ENCODE assay signal across 28 cellular contexts in the genomic region with DNA sequence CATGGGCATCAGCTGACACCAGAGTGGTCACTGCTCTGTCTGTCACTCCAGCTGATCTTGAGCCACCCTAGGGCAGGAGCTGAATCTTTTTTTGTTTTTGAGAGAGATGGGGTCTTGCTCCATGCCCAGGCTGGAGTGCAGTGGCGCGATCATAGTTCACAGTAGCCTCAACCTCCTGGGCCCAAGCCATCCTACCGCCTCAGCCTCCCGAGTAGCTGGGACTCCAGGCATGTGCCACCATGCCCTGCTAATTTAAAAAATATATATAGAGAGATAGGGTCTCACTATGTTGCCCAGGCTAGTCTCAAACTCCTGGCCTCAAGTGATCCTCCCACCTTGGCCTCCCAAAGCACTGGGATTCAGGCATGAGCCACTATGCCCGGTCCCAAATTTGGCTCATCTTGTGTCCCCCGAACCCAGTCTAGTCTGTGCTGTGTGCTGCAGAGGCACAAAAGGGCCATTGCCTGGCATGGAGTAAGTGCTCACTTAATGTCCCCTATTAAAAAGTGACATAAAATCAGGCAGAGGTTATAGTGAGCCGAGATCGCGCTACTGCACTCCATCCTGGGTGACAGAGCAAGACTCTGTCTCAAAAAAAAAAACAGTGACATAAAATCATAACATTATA. TPM values are rescaled to one million over a fixed set of nuclear protein-coding genes. Genes with fewer than 3 reads are reported as not detected.
"Had no signal": no experiment of that assay in that cellular context is flagged by ENCODE, and none has a peak within 500 bp of the region (broad histone marks: within the 10 kb centered on the region; RNA-seq: fewer than 3 reads in every experiment).

No MANE protein-coding gene starts in this region.

- H3K27me3 Mint-ChIP-seq: activated naive CD8-positive, alpha-beta T cell; activated T-helper 17 cell treated with anti-CD3 and anti-CD28 coated beads, Interleukin-2, amount 50 U/mL, for 72 hours had no signal

- DNase-seq: activated CD4-positive, alpha-beta T cell treated with anti-CD3 and anti-CD28 coated beads for 1 hour; activated CD4-positive, alpha-beta T cell treated with anti-CD3 and anti-CD28 coated beads for 4 hours; activated CD4-positive, alpha-beta T cell treated with anti-CD3 and anti-CD28 coated beads, Interleukin-2, amount 10 ng/mL, durations not matched to agents 7 days and 5 days; activated CD4-positive, alpha-beta T cell treated with anti-CD3 and anti-CD28 coated beads, Interleukin-2, amount 50 U/mL, for 4 hours; activated CD8-positive, alpha-beta memory T cell treated with anti-CD3 and anti-CD28 coated beads for 24 hours; activated CD8-positive, alpha-beta T cell treated with anti-CD3 and anti-CD28 coated beads for 36 hours; activated effector memory CD4-positive, alpha-beta T cell treated with Interleukin-2 at 50 U/mL for 16 hours; activated gamma-delta T cell treated with Interleukin-2 at 50 U/mL for 16 hours; activated naive CD4-positive, alpha-beta T cell treated with anti-CD3 and anti-CD28 coated beads, Interleukin-2, amount 50 U/mL, for 16 hours; activated naive CD4-positive, alpha-beta T cell treated with Interleukin-2 at 50 U/mL for 16 hours; activated T-cell treated with anti-CD3 and anti-CD28 coated beads, Interleukin-2, amount 50 U/mL, for 4 hours; amniotic stem cell; anterior cingulate cortex; caudate nucleus; cortex of kidney; dermis blood vessel endothelial cell; effector CD4-positive, alpha-beta T cell; effector memory CD8-positive, alpha-beta T cell; erythroblast; foreskin keratinocyte; gastrocnemius medialis; glutamatergic neuron; T-helper 2 cell had no signal

- H3K27ac ChIP-seq: esophagus muscularis mucosa, foreskin keratinocyte, gastrocnemius medialis, heart left ventricle had no signal

- ATAC-seq: activated CD8-positive, alpha-beta T cell treated with anti-CD3 and anti-CD28 coated beads for 36 hours; activated T-cell treated with anti-CD3 and anti-CD28 coated beads, Interleukin-2, amount 50 U/mL, for 4 hours; activated T-helper 17 cell treated with anti-CD3 and anti-CD28 coated beads, Interleukin-2, amount 50 U/mL, for 72 hours; effector memory CD8-positive, alpha-beta T cell; foreskin keratinocyte; gastrocnemius medialis; heart left ventricle had no signal

- H3K4me1 ChIP-seq: foreskin keratinocyte had no signal

- H3K4me3 Mint-ChIP-seq: activated CD4-positive, alpha-beta T cell treated with anti-CD3 and anti-CD28 coated beads, Interleukin-2, amount 10 ng/mL, durations not matched to agents 7 days and 5 days; activated CD8-positive, alpha-beta T cell treated with anti-CD3 and anti-CD28 coated beads for 36 hours; activated naive CD8-positive, alpha-beta T cell; activated T-cell treated with anti-CD3 and anti-CD28 coated beads, Interleukin-2, amount 50 U/mL, for 4 hours; activated T-helper 17 cell treated with anti-CD3 and anti-CD28 coated beads, Interleukin-2, amount 50 U/mL, for 72 hours; effector memory CD8-positive, alpha-beta T cell had no signal

- H3K9me3 Mint-ChIP-seq: activated CD4-positive, alpha-beta T cell treated with anti-CD3 and anti-CD28 coated beads, Interleukin-2, amount 10 ng/mL, durations not matched to agents 7 days and 5 days; activated CD8-positive, alpha-beta T cell treated with anti-CD3 and anti-CD28 coated beads for 36 hours; activated T-cell treated with anti-CD3 and anti-CD28 coated beads, Interleukin-2, amount 50 U/mL, for 4 hours; activated T-helper 17 cell treated with anti-CD3 and anti-CD28 coated beads, Interleukin-2, amount 50 U/mL, for 72 hours; effector memory CD8-positive, alpha-beta T cell had no signal

- H3K36me3 ChIP-seq: esophagus muscularis mucosa, gastrocnemius medialis, heart left ventricle had no signal

- H3K4me3 ChIP-seq: esophagus muscularis mucosa, gastrocnemius medialis, heart left ventricle had no signal

- H3K27me3 ChIP-seq: gastrocnemius medialis had no signal

- H3K4me1 Mint-ChIP-seq: activated T-helper 17 cell treated with anti-CD3 and anti-CD28 coated beads, Interleukin-2, amount 50 U/mL, for 72 hours had no signal

- H3K27ac Mint-ChIP-seq: activated CD4-positive, alpha-beta T cell treated with anti-CD3 and anti-CD28 coated beads, Interleukin-2, amount 10 ng/mL, durations not matched to agents 7 days and 5 days; activated CD8-positive, alpha-beta T cell treated with anti-CD3 and anti-CD28 coated beads for 36 hours; activated naive CD8-positive, alpha-beta T cell; activated T-helper 17 cell treated with anti-CD3 and anti-CD28 coated beads, Interleukin-2, amount 50 U/mL, for 72 hours; effector memory CD8-positive, alpha-beta T cell had no signal

- H3K36me3 Mint-ChIP-seq: activated naive CD8-positive, alpha-beta T cell had no signal

- H3K9me3 ChIP-seq: esophagus muscularis mucosa, gastrocnemius medialis, heart left ventricle had no signal

RNA-seq across cellular contexts. Expression of gene FZD9, which starts 8.1 kb away (rescaled TPM):
- total RNA-seq: activated CD4-positive, alpha-beta T cell treated with anti-CD3 and anti-CD28 coated beads, Interleukin-2, amount 10 ng/mL, durations not matched to agents 7 days and 5 days; activated T-helper 17 cell treated with anti-CD3 and anti-CD28 coated beads, Interleukin-2, amount 50 U/mL, for 72 hours; T-helper 1 cell treated with Interleukin-12 subunit alpha and Interleukin-12 subunit beta and Interleukin-4 antibody, amounts not matched to agents 30 ng/mL and 1 ng/mL, for 36 hours had no signal
